In genomic region chr6:33171889-33172203, GRCh38 we compare ENCODE assay signal across 27 cellular contexts.
"Had no signal": no experiment of that assay in that cellular context is flagged by ENCODE, and none has a peak within 500 bp of the region (broad histone marks: within the 10 kb centered on the region; RNA-seq: fewer than 3 reads in every experiment).

No MANE protein-coding gene starts in this region.

- H3K4me1 ChIP-seq: left ventricle myocardium inferior, stomach, tibial artery, upper lobe of right lung had no signal

- H3K9me3 Mint-ChIP-seq: immature natural killer cell; mesothelial cell of epicardium; naive B cell; nephron; neural crest cell; stimulated activated naive B cell treated with anti-CD40 and anti-IgM and Interleukin-4, amounts not matched to agents 10 μg/mL and 1 μg/mL and 100 μg/mL, for 72 hours had no signal

- H3K4me3 ChIP-seq: left ventricle myocardium inferior, lung, ovary, skin epidermis, stomach, thoracic aorta, tibial artery, upper lobe of right lung had no signal

- H3K36me3 Mint-ChIP-seq: immature natural killer cell; mesothelial cell of epicardium; naive B cell; stimulated activated naive B cell treated with anti-CD40 and anti-IgM and Interleukin-4, amounts not matched to agents 10 μg/mL and 1 μg/mL and 100 μg/mL, for 72 hours had no signal

- ATAC-seq: right cardiac atrium; sciatic nerve; stimulated activated naive B cell treated with anti-CD40 and anti-IgM and Interleukin-4, amounts not matched to agents 10 μg/mL and 1 μg/mL and 100 μg/mL, for 72 hours; stimulated activated naive CD8-positive, alpha-beta T cell treated with anti-CD3 and anti-CD28 coated beads, Interleukin-15, Interleukin-2, amounts not matched to agents 100 U/mL and 50 U/mL, for 24 hours; upper lobe of right lung had no signal

- H3K27me3 ChIP-seq: ovary, tibial artery, upper lobe of right lung had no signal

- H3K27ac Mint-ChIP-seq: immature natural killer cell, nephron had no signal

- H3K9me3 ChIP-seq: left ventricle myocardium inferior, neutrophil, ovary, stomach, thoracic aorta, tibial artery, upper lobe of right lung had no signal

- DNase-seq: hypothalamus; immature natural killer cell; kidney; left ventricle myocardium inferior; mesendoderm; naive B cell; occipital lobe; stimulated activated CD4-positive, alpha-beta T cell treated with anti-CD3 and anti-CD28 coated beads, Interleukin-12 subunit alpha, Interleukin-12 subunit beta, amount 100 ng/mL, for 4 hours; stimulated activated CD4-positive, alpha-beta T cell treated with anti-CD3 and anti-CD28 coated beads, Interleukin-15, amount 100 ng/mL, for 24 hours; stimulated activated CD4-positive, alpha-beta T cell treated with anti-CD3 and anti-CD28 coated beads, Interleukin-2, amount 100 ng/mL, for 24 hours; stimulated activated CD4-positive, alpha-beta T cell treated with anti-CD3 and anti-CD28 coated beads, Interleukin-4, amount 100 ng/mL, for 1 hour; stimulated activated naive B cell treated with anti-CD40 and anti-IgM and Interleukin-4, amounts not matched to agents 10 μg/mL and 1 μg/mL and 100 μg/mL, for 72 hours; stimulated activated naive CD8-positive, alpha-beta T cell treated with anti-CD3 and anti-CD28 coated beads, Interleukin-15, Interleukin-2, amounts not matched to agents 100 U/mL and 50 U/mL, for 24 hours; stomach; tibial artery; trophoblast cell had no signal

- H3K27ac ChIP-seq: left ventricle myocardium inferior, neutrophil, ovary, skin epidermis, stomach, thoracic aorta, tibial artery, upper lobe of right lung had no signal

- H3K36me3 ChIP-seq: left ventricle myocardium inferior, neutrophil, ovary, stomach, thoracic aorta, tibial artery, upper lobe of right lung had no signal

- H3K4me1 Mint-ChIP-seq: immature natural killer cell, nephron, neural crest cell had no signal

- H3K4me3 Mint-ChIP-seq: immature natural killer cell; mesothelial cell of epicardium; nephron; neural crest cell; stimulated activated naive B cell treated with anti-CD40 and anti-IgM and Interleukin-4, amounts not matched to agents 10 μg/mL and 1 μg/mL and 100 μg/mL, for 72 hours had no signal
